ENCODE assay signal across 1 cellular context in the genomic region with DNA sequence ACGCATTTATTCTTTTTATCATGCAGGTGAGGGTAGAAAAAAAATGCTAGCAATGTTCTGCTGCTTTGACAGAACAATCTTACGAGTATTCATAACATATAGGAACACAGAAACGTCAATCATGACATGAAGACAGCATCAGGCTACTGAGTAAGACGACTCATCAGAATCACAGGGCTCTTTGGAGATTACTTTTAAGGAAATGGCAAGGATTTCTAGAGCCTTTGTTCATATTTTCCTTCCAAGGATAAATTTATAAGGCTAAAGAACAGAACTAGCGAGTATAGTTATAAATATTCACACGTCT.
TF ChIP-seq lines count a peak whose summit lies in the region.

No MANE protein-coding gene starts in this region.

TF ChIP-seq in HCT116, 20 proteins besides CTCF, POLR2A, EP300 and RAD21 (continued from another document):
- TF ChIP-seq, protein P1, sequence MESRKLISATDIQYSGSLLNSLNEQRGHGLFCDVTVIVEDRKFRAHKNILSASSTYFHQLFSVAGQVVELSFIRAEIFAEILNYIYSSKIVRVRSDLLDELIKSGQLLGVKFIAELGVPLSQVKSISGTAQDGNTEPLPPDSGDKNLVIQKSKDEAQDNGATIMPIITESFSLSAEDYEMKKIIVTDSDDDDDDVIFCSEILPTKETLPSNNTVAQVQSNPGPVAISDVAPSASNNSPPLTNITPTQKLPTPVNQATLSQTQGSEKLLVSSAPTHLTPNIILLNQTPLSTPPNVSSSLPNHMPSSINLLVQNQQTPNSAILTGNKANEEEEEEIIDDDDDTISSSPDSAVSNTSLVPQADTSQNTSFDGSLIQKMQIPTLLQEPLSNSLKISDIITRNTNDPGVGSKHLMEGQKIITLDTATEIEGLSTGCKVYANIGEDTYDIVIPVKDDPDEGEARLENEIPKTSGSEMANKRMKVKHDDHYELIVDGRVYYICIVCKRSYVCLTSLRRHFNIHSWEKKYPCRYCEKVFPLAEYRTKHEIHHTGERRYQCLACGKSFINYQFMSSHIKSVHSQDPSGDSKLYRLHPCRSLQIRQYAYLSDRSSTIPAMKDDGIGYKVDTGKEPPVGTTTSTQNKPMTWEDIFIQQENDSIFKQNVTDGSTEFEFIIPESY (IDR thresholded peaks at IDR 0.05; ENCODE audit: extremely low read depth, insufficient replicate concordance, low read length) = no peak
- TF ChIP-seq, protein P2, sequence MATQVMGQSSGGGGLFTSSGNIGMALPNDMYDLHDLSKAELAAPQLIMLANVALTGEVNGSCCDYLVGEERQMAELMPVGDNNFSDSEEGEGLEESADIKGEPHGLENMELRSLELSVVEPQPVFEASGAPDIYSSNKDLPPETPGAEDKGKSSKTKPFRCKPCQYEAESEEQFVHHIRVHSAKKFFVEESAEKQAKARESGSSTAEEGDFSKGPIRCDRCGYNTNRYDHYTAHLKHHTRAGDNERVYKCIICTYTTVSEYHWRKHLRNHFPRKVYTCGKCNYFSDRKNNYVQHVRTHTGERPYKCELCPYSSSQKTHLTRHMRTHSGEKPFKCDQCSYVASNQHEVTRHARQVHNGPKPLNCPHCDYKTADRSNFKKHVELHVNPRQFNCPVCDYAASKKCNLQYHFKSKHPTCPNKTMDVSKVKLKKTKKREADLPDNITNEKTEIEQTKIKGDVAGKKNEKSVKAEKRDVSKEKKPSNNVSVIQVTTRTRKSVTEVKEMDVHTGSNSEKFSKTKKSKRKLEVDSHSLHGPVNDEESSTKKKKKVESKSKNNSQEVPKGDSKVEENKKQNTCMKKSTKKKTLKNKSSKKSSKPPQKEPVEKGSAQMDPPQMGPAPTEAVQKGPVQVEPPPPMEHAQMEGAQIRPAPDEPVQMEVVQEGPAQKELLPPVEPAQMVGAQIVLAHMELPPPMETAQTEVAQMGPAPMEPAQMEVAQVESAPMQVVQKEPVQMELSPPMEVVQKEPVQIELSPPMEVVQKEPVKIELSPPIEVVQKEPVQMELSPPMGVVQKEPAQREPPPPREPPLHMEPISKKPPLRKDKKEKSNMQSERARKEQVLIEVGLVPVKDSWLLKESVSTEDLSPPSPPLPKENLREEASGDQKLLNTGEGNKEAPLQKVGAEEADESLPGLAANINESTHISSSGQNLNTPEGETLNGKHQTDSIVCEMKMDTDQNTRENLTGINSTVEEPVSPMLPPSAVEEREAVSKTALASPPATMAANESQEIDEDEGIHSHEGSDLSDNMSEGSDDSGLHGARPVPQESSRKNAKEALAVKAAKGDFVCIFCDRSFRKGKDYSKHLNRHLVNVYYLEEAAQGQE (IDR thresholded peaks at IDR 0.05; ENCODE audit: low read depth) = no peak
- TF ChIP-seq FOSL1 (IDR thresholded peaks at IDR 0.05; ENCODE audit: low read depth) = no peak
- no peak for TF ChIP-seq SIN3A (IDR thresholded peaks at IDR 0.05; ENCODE audit: low read depth)
- TF ChIP-seq EGR1 (IDR thresholded peaks at IDR 0.05; ENCODE audit: low read depth) = no peak
- no peak for TF ChIP-seq ELF1 (IDR thresholded peaks at IDR 0.05; ENCODE audit: borderline replicate concordance, low read depth)
- no peak for TF ChIP-seq ZNF274 (IDR thresholded peaks at IDR 0.05; ENCODE audit: low read depth, low read length)
TF ChIP-seq in HCT116: peak in this region for 0.
